Comparison of ENCODE assay signal across 8 cellular contexts in genomic region chr15:79897701-79898113, GRCh38. TPM values are rescaled to one million over a fixed set of nuclear protein-coding genes. Genes with fewer than 3 reads are reported as not detected.
DNase-seq lines count a peak whose midpoint lies in the region; ATAC-seq, FAIRE-seq and TF ChIP-seq lines count a peak whose summit lies in the region.

No MANE protein-coding gene starts in this region.

- peak overlapping the region; percentile 94 to 98 (median 97) for H3K27ac Mint-ChIP-seq in CD4-positive, alpha-beta memory T cell

- DNase-seq in CD4-positive, alpha-beta memory T cell, result peak in 1 of 5 donors; percentile 33
- peak; percentile 11 for DNase-seq in NAMALWA (ENCODE audit: low spot score)
- DNase-seq in bronchial epithelial cell (ENCODE audit: low read depth), result no peak
- DNase-seq in ovary, result no peak
- no peak for DNase-seq in SIG-M5 (lab: John Stamatoyannopoulos, UW)
- DNase-seq in NCI-H226, result no peak
- no peak for DNase-seq in activated CD4-positive, CD25-positive, alpha-beta regulatory T cell treated with anti-CD3 and anti-CD28 coated beads, Interleukin-2, amount 50 U/mL, for 72 hours

- H3K27ac ChIP-seq in CD4-positive, alpha-beta memory T cell (ENCODE audit: low read depth, low read length), result peak overlapping the region; percentile 88
- no peak overlapping the region for H3K27ac ChIP-seq in ovary

- TF ChIP-seq EP300 in ovary (IDR thresholded peaks at IDR 0.05), result no peak

- peaks cover 0 to 4% (median 0%) of the 10 kb centered on the region in 8 donors for H3K9me3 Mint-ChIP-seq in CD4-positive, alpha-beta memory T cell

- ATAC-seq in HG03521 (IDR thresholded peaks at IDR 0.05; ENCODE audit: unreplicated experiment), result no peak

- no peaks in the 10 kb centered on the region for H3K9me3 ChIP-seq in CD4-positive, alpha-beta memory T cell (ENCODE audit: control insufficient read depth in 1 of 2, low read length in 2 of 2)
- no peaks in the 10 kb centered on the region for H3K9me3 ChIP-seq in ovary

- H3K4me1 ChIP-seq in CD4-positive, alpha-beta memory T cell (ENCODE audit: insufficient read depth, low read length), result peaks cover 32% of the 10 kb centered on the region
- no peaks in the 10 kb centered on the region for H3K4me1 ChIP-seq in ovary (ENCODE audit: insufficient read depth)

- CTCF ChIA-PET in CD4-positive, alpha-beta memory T cell (lab: Charles Lee; ENCODE audit: partially characterized antibody), result interaction anchor here (0.9 to 5.0 kb wide), 5 partner anchors 10 to 96 kb away, joined by 3 to 42 read pairs (median 4); no protein-coding TSS in a partner anchor

- H3K36me3 Mint-ChIP-seq in CD4-positive, alpha-beta memory T cell, result peaks cover 7 to 16% of the 10 kb centered on the region in 2 donors

- H3K4me3 ChIP-seq in CD4-positive, alpha-beta memory T cell (ENCODE audit: low read length in 2 of 2), result peak overlapping the region; percentile 74 to 84
- H3K4me3 ChIP-seq in bronchial epithelial cell (ENCODE audit: low read depth, low read length) (peak overlapping the region; percentile 80), ovary (peak overlapping the region; percentile 62)

- TF ChIP-seq POLR2A in ovary (IDR thresholded peaks at IDR 0.05), result no peak

- WGBS in ovary, 3 donors, result 89 to 93% (median 92%) methylated on average over 6 of the region's 6 CpGs

- H3K36me3 ChIP-seq in CD4-positive, alpha-beta memory T cell (ENCODE audit: insufficient read depth, low read length), result no peaks in the 10 kb centered on the region
- no peaks in the 10 kb centered on the region for H3K36me3 ChIP-seq in bronchial epithelial cell (ENCODE audit: control insufficient read depth, insufficient read depth, low read length)
- H3K36me3 ChIP-seq in ovary, result no peaks in the 10 kb centered on the region

- peaks cover 28 to 40% (median 33%) of the 10 kb centered on the region in 4 donors for H3K4me1 Mint-ChIP-seq in CD4-positive, alpha-beta memory T cell

- POLR2A ChIA-PET in CD4-positive, alpha-beta memory T cell (lab: Charles Lee; ENCODE audit: partially characterized antibody), result interaction anchor here (0.6 to 5.5 kb wide), 8 partner anchors 11 to 259 kb away, joined by 3 to 153 read pairs (median 3); partner anchors contain the start of gene BCL2A1

- intact Hi-C loops in CD4-positive, alpha-beta memory T cell (cut with micrococcal nuclease), result loop anchor here (1.0 to 5.0 kb wide), 4 partner anchors 26 to 175 kb away; partner anchors contain the start of gene BCL2A1
- intact Hi-C loops in ovary (cut with DNase I), result no loop called here

- no peaks in the 10 kb centered on the region for H3K27me3 Mint-ChIP-seq in CD4-positive, alpha-beta memory T cell

- FAIRE-seq in bronchial epithelial cell (lab: Jason Lieb, UNC), result no peak

- TF ChIP-seq CTCF in bronchial epithelial cell (IDR thresholded peaks at IDR 0.05; ENCODE audit: insufficient read depth, low read length, severe bottlenecking) (no peak), ovary (IDR thresholded peaks at IDR 0.05) (no peak)

- H3K27me3 ChIP-seq in CD4-positive, alpha-beta memory T cell (ENCODE audit: insufficient read depth, low read length), result no peaks in the 10 kb centered on the region
- no peaks in the 10 kb centered on the region for H3K27me3 ChIP-seq in bronchial epithelial cell (ENCODE audit: control insufficient read depth, insufficient read depth, low read length)
- H3K27me3 ChIP-seq in ovary, result no peaks in the 10 kb centered on the region

- peak overlapping the region; percentile 86 to 97 (median 92) for H3K4me3 Mint-ChIP-seq in CD4-positive, alpha-beta memory T cell

RNA-seq across cellular contexts. Expression of gene MTHFS, which starts 0.9 kb away (rescaled TPM):
- total RNA-seq in CD4-positive, alpha-beta memory T cell, result 10 to 100 TPM; 21.3 to 25.6 TPM
- polyA plus RNA-seq in CD4-positive, alpha-beta memory T cell, result 100 to 1,000 TPM in 1 of 2 donors, 10 to 100 TPM in 1; 62.9 to 136 TPM
- total RNA-seq in bronchial epithelial cell (32.5 and 33.4 TPM in 2 replicates), ovary (10 to 100 TPM in 4 of 7 donors, 1 to 10 TPM in 3; 5.6 to 25.0 (median 13.6) TPM)
- 10 to 100 TPM; 21.5 to 24.4 TPM for polyA plus RNA-seq in ovary
